In genomic region chr5:36692791-36693763, GRCh38 we compare ENCODE assay signal across 1 cellular context.
TF ChIP-seq lines count a peak whose summit lies in the region.

No MANE protein-coding gene starts in this region.

TF ChIP-seq in WTC11, 78 proteins besides CTCF, POLR2A, EP300 and RAD21 (continued from another document):
- TF ChIP-seq AFF4 (CRISPR knock-in tag; IDR thresholded peaks at IDR 0.05; ENCODE audit: borderline replicate concordance) (no peak), NR2C2 (CRISPR knock-in tag; IDR thresholded peaks at IDR 0.05) (no peak), AR (CRISPR knock-in tag; IDR thresholded peaks at IDR 0.05) (no peak), ESRRA (CRISPR knock-in tag; IDR thresholded peaks at IDR 0.05; ENCODE audit: borderline replicate concordance) (no peak), ZNF396 (CRISPR knock-in tag; IDR thresholded peaks at IDR 0.05; ENCODE audit: borderline replicate concordance) (no peak), IRF1 (CRISPR knock-in tag; IDR thresholded peaks at IDR 0.05) (no peak), TP53 (CRISPR knock-in tag; IDR thresholded peaks at IDR 0.05) (no peak), ARID4B (CRISPR knock-in tag; IDR thresholded peaks at IDR 0.05; ENCODE audit: borderline replicate concordance) (0 out of 2 replicates have a peak, but pooled peaks have one; percentile 33), ATF3 (CRISPR knock-in tag; conservative IDR thresholded peaks at IDR 0.05) (no peak), HMGXB4 (CRISPR knock-in tag; IDR thresholded peaks at IDR 0.05) (0 out of 2 replicates have a peak, but pooled peaks have one; percentile 69), ZNF281 (CRISPR knock-in tag; IDR thresholded peaks at IDR 0.05) (no peak), MYBL2 (CRISPR knock-in tag; IDR thresholded peaks at IDR 0.05) (no peak), OVOL2 (CRISPR knock-in tag; IDR thresholded peaks at IDR 0.05; ENCODE audit: borderline replicate concordance) (no peak), CDX4 (CRISPR knock-in tag; IDR thresholded peaks at IDR 0.05; ENCODE audit: borderline replicate concordance) (no peak), STAT6 (CRISPR knock-in tag; conservative IDR thresholded peaks at IDR 0.05; ENCODE audit: low read depth) (no peak), ZMAT4 (CRISPR knock-in tag; IDR thresholded peaks at IDR 0.05) (no peak), RORB (CRISPR knock-in tag; IDR thresholded peaks at IDR 0.05) (no peak), ATF1 (CRISPR knock-in tag; IDR thresholded peaks at IDR 0.05) (no peak), NFE2L1 (CRISPR knock-in tag; IDR thresholded peaks at IDR 0.05) (no peak), ZNF232 (CRISPR knock-in tag; IDR thresholded peaks at IDR 0.05) (0 out of 2 replicates have a peak, but pooled peaks have one; percentile 44), PRDM15 (CRISPR knock-in tag; IDR thresholded peaks at IDR 0.05) (no peak)
